20 cellular contexts compared by ENCODE assay signal in genomic region chr4:1754336-1754735, GRCh38. TPM values are rescaled to one million over a fixed set of nuclear protein-coding genes. Genes with fewer than 3 reads are reported as not detected.
DNase-seq lines count a peak whose midpoint lies in the region; ATAC-seq and TF ChIP-seq lines count a peak whose summit lies in the region.
"Had no signal": no experiment of that assay in that cellular context is flagged by ENCODE, and none has a peak within 500 bp of the region (broad histone marks: within the 10 kb centered on the region; RNA-seq: fewer than 3 reads in every experiment).

No MANE protein-coding gene starts in this region.

- peak; percentile 89 to 92 for DNase-seq in SJCRH30
- no peak for DNase-seq in esophagus squamous epithelium (lab: John Stamatoyannopoulos, UW)
- DNase-seq in sciatic nerve (ENCODE audit: low spot score), result no peak
- no peak for DNase-seq in GM23248
- DNase-seq in germinal center (ENCODE audit: low spot score), result no peak
- DNase-seq: activated B cell treated with CpG ODN at 0.5 μM for 24 hours; activated CD4-positive, alpha-beta T cell treated with anti-CD3 and anti-CD28 coated beads, Interleukin-2, amount 50 U/mL, for 4 hours; activated effector memory CD4-positive, alpha-beta T cell treated with anti-CD3 and anti-CD28 coated beads, Interleukin-2, amount 50 U/mL, for 16 hours; activated naive CD8-positive, alpha-beta T cell treated with anti-CD3 and anti-CD28 coated beads, Interleukin-2, amount 10 ng/mL, durations not matched to agents 7 days and 5 days; EL; left colon; NCI-H1436 treated with DMSO at 0.1 percent for 48 hours; NCI-H524 treated with DMSO at 0.1 percent for 48 hours; psoas muscle; stimulated activated CD4-positive, alpha-beta T cell treated with anti-CD3 and anti-CD28 coated beads, Interleukin-2, amount 100 ng/mL, for 24 hours; T-helper 9 cell had no signal

- H3K27ac ChIP-seq in BLaER1, result peak overlapping the region; percentile 84
- no peak overlapping the region for H3K27ac ChIP-seq in HEK293 (ENCODE audit: extremely low read depth, low read depth, low read length)
- peak overlapping the region; percentile 18 for H3K27ac ChIP-seq in SJCRH30
- peak overlapping the region; percentile 82 to 94 (median 90) for H3K27ac ChIP-seq in esophagus squamous epithelium
- H3K27ac ChIP-seq in GM23248, result no peak overlapping the region
- H3K27ac ChIP-seq: psoas muscle had no signal

- H3K9me3 ChIP-seq in BLaER1 (no peaks in the 10 kb centered on the region), HEK293 (ENCODE audit: control insufficient read depth, insufficient read depth, low read depth, low read length) (no peaks in the 10 kb centered on the region), SJCRH30 (replicated peaks) (no peaks in the 10 kb centered on the region), esophagus squamous epithelium (no peaks in the 10 kb centered on the region), GM23248 (ENCODE audit: low read depth) (no peaks in the 10 kb centered on the region)
- H3K9me3 ChIP-seq: psoas muscle had no signal

- no peaks in the 10 kb centered on the region for H4K20me1 ChIP-seq in BLaER1
- no peaks in the 10 kb centered on the region for H4K20me1 ChIP-seq in GM23248 (ENCODE audit: insufficient read depth)

- ATAC-seq in sciatic nerve (no peak), GM18858 (IDR thresholded peaks at IDR 0.05; ENCODE audit: unreplicated experiment) (no peak)
- ATAC-seq: left colon, psoas muscle had no signal

- H3K4me1 ChIP-seq in BLaER1 (peaks cover 70% of the 10 kb centered on the region), HEK293 (ENCODE audit: control insufficient read depth, insufficient read depth, low read length) (no peaks in the 10 kb centered on the region), SJCRH30 (peaks cover 44% of the 10 kb centered on the region), esophagus squamous epithelium (peaks cover 76 to 100% (median 80%) of the 10 kb centered on the region in 3 donors), GM23248 (ENCODE audit: insufficient read depth) (no peaks in the 10 kb centered on the region)
- H3K4me1 ChIP-seq: psoas muscle had no signal

- no peaks in the 10 kb centered on the region for H3F3A ChIP-seq in GM23248 (ENCODE audit: insufficient read depth)

- no peak overlapping the region for H2AFZ ChIP-seq in GM23248

- H3K4me3 ChIP-seq in BLaER1 (no peak overlapping the region), HEK293 (ENCODE audit: low read depth, low read length) (no peak overlapping the region), SJCRH30 (no peak overlapping the region), esophagus squamous epithelium (no peak overlapping the region), GM23248 (no peak overlapping the region)
- H3K4me3 ChIP-seq: psoas muscle, smooth muscle cell had no signal

- H3K4me2 ChIP-seq in BLaER1 (peak overlapping the region; percentile 87), GM23248 (ENCODE audit: unreplicated experiment) (no peak overlapping the region)
- H3K4me2 ChIP-seq: smooth muscle cell had no signal

- CTCF ChIA-PET in HEK293 (lab: Yijun Ruan, JAX), result interaction anchor here (0.8 kb wide), 1 partner anchor 56 kb away, joined by 6 read pairs; no protein-coding TSS in a partner anchor

- no peaks in the 10 kb centered on the region for H3K79me2 ChIP-seq in GM23248 (ENCODE audit: insufficient read depth)

- H3K36me3 ChIP-seq in BLaER1 (no peaks in the 10 kb centered on the region), HEK293 (ENCODE audit: control insufficient read depth in 2 of 2, insufficient read depth in 1 of 2, low read length in 2 of 2) (no peaks in the 10 kb centered on the region), SJCRH30 (no peaks in the 10 kb centered on the region), esophagus squamous epithelium (no peaks in the 10 kb centered on the region), GM23248 (ENCODE audit: low read depth) (no peaks in the 10 kb centered on the region)

- POLR2A ChIA-PET in HEK293 (lab: Yijun Ruan, JAX), result interaction anchor here (1.5 kb wide), 1 partner anchor 8 kb away, joined by 4 read pairs; no protein-coding TSS in a partner anchor

- no peak for TF ChIP-seq CTCF in HEK293 (tag by site-specific recombination; IDR thresholded peaks at IDR 0.05)
- TF ChIP-seq CTCF in esophagus squamous epithelium (IDR thresholded peaks at IDR 0.05), result no peak

- no peaks in the 10 kb centered on the region for H3K9me2 ChIP-seq in GM23248 (ENCODE audit: insufficient read depth)

- WGBS in esophagus squamous epithelium, 2 donors, result no CpG with 5 or more reads among the region's 5 CpGs
- WGBS in GM23248 (ENCODE audit: low coverage in 1 of 2, low lambda C conversion rate in 2 of 2, missing lambda C conversion rate in 2 of 2), 2 experiments, result 74 to 86% methylated on average over 5 of the region's 5 CpGs

- TF ChIP-seq POLR2A in esophagus squamous epithelium (IDR thresholded peaks at IDR 0.05), result no peak

- H3K27me3 ChIP-seq in BLaER1 (no peaks in the 10 kb centered on the region), SJCRH30 (no peaks in the 10 kb centered on the region), esophagus squamous epithelium (no peaks in the 10 kb centered on the region), GM23248 (replicated peaks; ENCODE audit: insufficient read depth) (no peaks in the 10 kb centered on the region)

- intact Hi-C loops in esophagus squamous epithelium (cut with DNase I), result loop anchor here (5.0 kb wide), 1 partner anchor 48 kb away; no protein-coding TSS in a partner anchor
- intact Hi-C loops in sciatic nerve (cut with DNase I), result loop anchor here (5.0 kb wide), 1 partner anchor 53 kb away; no protein-coding TSS in a partner anchor

- peak overlapping the region; percentile 8; the same call in 1 of the 2 replicates for H3K9ac ChIP-seq in BLaER1
- no peak overlapping the region for H3K9ac ChIP-seq in GM23248

- in situ Hi-C loops in GM23248 (cut with MboI), result no loop called here

TF ChIP-seq in HEK293, 187 proteins besides CTCF, POLR2A, EP300 and RAD21 (continues in another document):
- TF ChIP-seq ZNF155 (tag by site-specific recombination; IDR thresholded peaks at IDR 0.05) (no peak), ZBTB8A (tag by site-specific recombination; IDR thresholded peaks at IDR 0.05) (peak; percentile 54), ZBTB11 (tag by site-specific recombination; conservative IDR thresholded peaks at IDR 0.05; ENCODE audit: low read depth) (no peak), ZNF658 (tag by site-specific recombination; IDR thresholded peaks at IDR 0.05) (no peak), ZFHX2 (tag by site-specific recombination; conservative IDR thresholded peaks at IDR 0.05) (peak; percentile 74), ZNF23 (tag by site-specific recombination; IDR thresholded peaks at IDR 0.05; ENCODE audit: borderline replicate concordance) (no peak), RBAK (tag by site-specific recombination; IDR thresholded peaks at IDR 0.05) (no peak), ZNF571 (tag by site-specific recombination; IDR thresholded peaks at IDR 0.05) (no peak), GLIS2 (tag by site-specific recombination; IDR thresholded peaks at IDR 0.05) (no peak)

RNA-seq across cellular contexts. Expression of gene TACC3, which starts 33.0 kb away (rescaled TPM):
- 68.3 and 74.7 TPM in 2 replicates for total RNA-seq in SJCRH30 (2014; rRNA removed; shearing (Covaris generic))
- total RNA-seq in esophagus squamous epithelium, result 10 to 100 TPM; 14.9 to 41.3 (median 19.6) TPM
- total RNA-seq in sciatic nerve, result 9.9 TPM
- total RNA-seq in GM23248 (2014; rRNA removed; shearing (Covaris generic)), result 3.8 and 9.7 TPM in 2 replicates
- polyA plus RNA-seq in GM23248 (2016; fragmentation: Nextera tagmentation; extraction: Ambion mirVana), result 18.2 and 21.1 TPM in 2 replicates

RNA-seq across cellular contexts. Expression of gene TMEM129, which starts 33.2 kb away (rescaled TPM):
- 15.5 and 18.6 TPM in 2 replicates for total RNA-seq in SJCRH30 (2014; rRNA removed; shearing (Covaris generic))
- total RNA-seq in esophagus squamous epithelium (10 to 100 TPM; 30.4 to 47.5 (median 38.3) TPM), sciatic nerve (24.1 TPM)
- total RNA-seq in GM23248 (2014; rRNA removed; shearing (Covaris generic)), result 55.4 and 80.2 TPM in 2 replicates
- polyA plus RNA-seq in GM23248 (2016; fragmentation: Nextera tagmentation; extraction: Ambion mirVana), result 32.6 and 35.7 TPM in 2 replicates

RNA-seq across cellular contexts. Expression of gene FGFR3, which starts 38.8 kb away (rescaled TPM):
- total RNA-seq in SJCRH30 (2014; rRNA removed; shearing (Covaris generic)), result 2.0 and 2.4 TPM in 2 replicates
- total RNA-seq in esophagus squamous epithelium, result 100 to 1,000 TPM; 175 to 307 (median 223) TPM
- 5.4 TPM for total RNA-seq in sciatic nerve
- total RNA-seq in GM23248 (2014; rRNA removed; shearing (Covaris generic)), result 0.13 and 0.97 TPM in 2 replicates
- 0.10 and 0.15 TPM in 2 replicates for polyA plus RNA-seq in GM23248 (2016; fragmentation: Nextera tagmentation; extraction: Ambion mirVana)

RNA-seq across cellular contexts. Expression of gene SLBP, which starts 42.2 kb away (rescaled TPM):
- 177 and 183 TPM in 2 replicates for total RNA-seq in SJCRH30 (2014; rRNA removed; shearing (Covaris generic))
- total RNA-seq in esophagus squamous epithelium (10 to 100 TPM; 32.4 to 60.1 (median 48.6) TPM), sciatic nerve (23.2 TPM)
- 72.7 and 74.4 TPM in 2 replicates for total RNA-seq in GM23248 (2014; rRNA removed; shearing (Covaris generic))
- 85.6 and 85.8 TPM in 2 replicates for polyA plus RNA-seq in GM23248 (2016; fragmentation: Nextera tagmentation; extraction: Ambion mirVana)

Comparison
In these comparisons a context has a peak if more than half of its experiments do, and no peak if none do; other contexts are left out.
1. H3K27ac ChIP-seq: peak in BLaER1 (single experiment), SJCRH30 (single experiment) and esophagus squamous epithelium (4 of 4); none in HEK293 (single experiment) and GM23248 (single experiment).
2. DNase-seq: peak in SJCRH30 (2 of 2); none in esophagus squamous epithelium (single experiment), sciatic nerve (single experiment), GM23248 (single experiment) and germinal center (single experiment).
3. RNA of gene FGFR3, which starts 38.8 kb away (total RNA-seq): 175 to 307 TPM in esophagus squamous epithelium; 5.4 TPM in sciatic nerve (single experiment), 2.0 to 2.4 TPM in SJCRH30 and 0.13 to 0.97 TPM in GM23248; every median in the first group is over 10 times any median in the second.